Comparison of ENCODE assay signal across 20 cellular contexts in genomic region chr6:109486068-109486467, GRCh38. TPM values are rescaled to one million over a fixed set of nuclear protein-coding genes. Genes with fewer than 3 reads are reported as not detected.
DNase-seq lines count a peak whose midpoint lies in the region; ATAC-seq, FAIRE-seq and TF ChIP-seq lines count a peak whose summit lies in the region.
"Had no signal": no experiment of that assay in that cellular context is flagged by ENCODE, and none has a peak within 500 bp of the region (broad histone marks: within the 10 kb centered on the region; RNA-seq: fewer than 3 reads in every experiment).

No MANE protein-coding gene starts in this region.

- WGBS in hepatocyte (ENCODE audit: low lambda C conversion rate, missing lambda C conversion rate) = 66% methylated on average over 1 of the region's 1 CpG

- ATAC-seq in activated naive CD8-positive, alpha-beta T cell treated with anti-CD3 and anti-CD28 coated beads, Interleukin-2, amount 50 U/mL, for 24 hours = no peak
- ATAC-seq in HG03354 (IDR thresholded peaks at IDR 0.05; ENCODE audit: poor library complexity, severe bottlenecking, unreplicated experiment) = no peak
- ATAC-seq in GM21576 (IDR thresholded peaks at IDR 0.05; ENCODE audit: unreplicated experiment) = no peak
- ATAC-seq: foreskin keratinocyte, left lung, SK-N-SH treated with all-trans-retinoic acid at 6 μM for 48 hours had no signal

- no peak overlapping the region for H2AFZ ChIP-seq in hepatocyte

- H3K36me3 Mint-ChIP-seq in activated naive CD8-positive, alpha-beta T cell treated with anti-CD3 and anti-CD28 coated beads for 36 hours = peaks cover 14% of the 10 kb centered on the region
- peaks cover 13% of the 10 kb centered on the region for H3K36me3 Mint-ChIP-seq in activated naive CD8-positive, alpha-beta T cell treated with anti-CD3 and anti-CD28 coated beads, Interleukin-2, amount 50 U/mL, for 24 hours (ENCODE audit: low read depth)

- peaks cover 9% of the 10 kb centered on the region for H3K4me1 ChIP-seq in hepatocyte (ENCODE audit: insufficient read depth)

- H3K4me3 ChIP-seq in hepatocyte = no peak overlapping the region
- H3K4me3 ChIP-seq: left lung had no signal

- no peaks in the 10 kb centered on the region for H3K27me3 Mint-ChIP-seq in activated naive CD8-positive, alpha-beta T cell treated with anti-CD3 and anti-CD28 coated beads for 36 hours
- H3K27me3 Mint-ChIP-seq in activated naive CD8-positive, alpha-beta T cell treated with anti-CD3 and anti-CD28 coated beads, Interleukin-2, amount 50 U/mL, for 24 hours = peaks cover 1% of the 10 kb centered on the region

- no peak overlapping the region for H3K4me3 Mint-ChIP-seq in activated naive CD8-positive, alpha-beta T cell treated with anti-CD3 and anti-CD28 coated beads for 36 hours
- H3K4me3 Mint-ChIP-seq in activated naive CD8-positive, alpha-beta T cell treated with anti-CD3 and anti-CD28 coated beads, Interleukin-2, amount 50 U/mL, for 24 hours = no peak overlapping the region

- H3K4me2 ChIP-seq in hepatocyte = no peak overlapping the region

- H3K36me3 ChIP-seq in hepatocyte (replicated peaks; ENCODE audit: insufficient read depth, low read depth) = no peaks in the 10 kb centered on the region

- no peaks in the 10 kb centered on the region for H4K20me1 ChIP-seq in hepatocyte (ENCODE audit: insufficient read depth, poor library complexity, severe bottlenecking)

- no peaks in the 10 kb centered on the region for H3K9me3 Mint-ChIP-seq in activated naive CD8-positive, alpha-beta T cell treated with anti-CD3 and anti-CD28 coated beads for 36 hours
- no peaks in the 10 kb centered on the region for H3K9me3 Mint-ChIP-seq in activated naive CD8-positive, alpha-beta T cell treated with anti-CD3 and anti-CD28 coated beads, Interleukin-2, amount 50 U/mL, for 24 hours

- H3K4me1 Mint-ChIP-seq in activated naive CD8-positive, alpha-beta T cell treated with anti-CD3 and anti-CD28 coated beads for 36 hours = peaks cover 28% of the 10 kb centered on the region
- peaks cover 27% of the 10 kb centered on the region for H3K4me1 Mint-ChIP-seq in activated naive CD8-positive, alpha-beta T cell treated with anti-CD3 and anti-CD28 coated beads, Interleukin-2, amount 50 U/mL, for 24 hours

- H3K79me2 ChIP-seq in hepatocyte = peaks cover 11% of the 10 kb centered on the region

- H3K27me3 ChIP-seq in hepatocyte = no peaks in the 10 kb centered on the region
- H3K27me3 ChIP-seq: foreskin keratinocyte, left lung had no signal

- H3K9me2 ChIP-seq in hepatocyte (replicated peaks; ENCODE audit: insufficient read depth) = no peaks in the 10 kb centered on the region

- no peak for DNase-seq in activated naive CD8-positive, alpha-beta T cell treated with anti-CD3 and anti-CD28 coated beads for 36 hours
- no peak for DNase-seq in activated naive CD8-positive, alpha-beta T cell treated with anti-CD3 and anti-CD28 coated beads, Interleukin-2, amount 50 U/mL, for 24 hours
- DNase-seq in RCC 7860 (ENCODE audit: low spot score) (peak; percentile 10), hepatocyte (ENCODE audit: low spot score) (peak; percentile 44), RPMI8226 (no peak)
- DNase-seq: activated effector memory CD4-positive, alpha-beta T cell treated with anti-CD3 and anti-CD28 coated beads, Interleukin-2, amount 50 U/mL, for 16 hours; anterior cingulate cortex; foreskin keratinocyte; GF-D8; IMR-90; left lung; NCI-H2029 treated with DMSO at 0.1 percent for 48 hours; occipital lobe; OCI-M1 had no signal

- no peak for TF ChIP-seq CTCF in hepatocyte (IDR thresholded peaks at IDR 0.05; ENCODE audit: poor library complexity)

- peak overlapping the region; percentile 36 for H3K27ac Mint-ChIP-seq in activated naive CD8-positive, alpha-beta T cell treated with anti-CD3 and anti-CD28 coated beads for 36 hours
- H3K27ac Mint-ChIP-seq in activated naive CD8-positive, alpha-beta T cell treated with anti-CD3 and anti-CD28 coated beads, Interleukin-2, amount 50 U/mL, for 24 hours = no peak overlapping the region

- no peak for FAIRE-seq in RCC 7860 (lab: Jason Lieb, UNC)
- FAIRE-seq: endometrium, GM12892, TTC549 had no signal

- H3K27ac ChIP-seq in hepatocyte = no peak overlapping the region
- H3K27ac ChIP-seq: foreskin keratinocyte, left lung had no signal

- H3K9me3 ChIP-seq in hepatocyte (ENCODE audit: low read depth) = no peaks in the 10 kb centered on the region
- H3K9me3 ChIP-seq: left lung had no signal

RNA-seq across cellular contexts. Expression of gene ZBTB24, which starts 3.0 kb away (rescaled TPM):
- 10 to 100 TPM; 16.1 to 16.5 TPM for total RNA-seq in activated naive CD8-positive, alpha-beta T cell treated with anti-CD3 and anti-CD28 coated beads for 36 hours
- 6.7 and 6.9 TPM in 2 replicates for total RNA-seq in hepatocyte
- polyA plus RNA-seq in hepatocyte = 2.5 and 3.8 TPM in 2 replicates

RNA-seq across cellular contexts. Expression of gene MICAL1, which starts 30.5 kb away (rescaled TPM):
- total RNA-seq in activated naive CD8-positive, alpha-beta T cell treated with anti-CD3 and anti-CD28 coated beads for 36 hours = 10 to 100 TPM; 21.2 to 23.5 TPM
- total RNA-seq in hepatocyte = 38.2 and 46.5 TPM in 2 replicates
- polyA plus RNA-seq in hepatocyte = 51.2 and 52.7 TPM in 2 replicates

RNA-seq across cellular contexts. Expression of gene SMPD2, which starts 45.5 kb away (rescaled TPM):
- total RNA-seq in activated naive CD8-positive, alpha-beta T cell treated with anti-CD3 and anti-CD28 coated beads for 36 hours = 1 to 10 TPM; 7.0 to 7.9 TPM
- total RNA-seq in hepatocyte = 9.3 and 15.3 TPM in 2 replicates
- polyA plus RNA-seq in hepatocyte = 19.2 and 25.1 TPM in 2 replicates

RNA-seq across cellular contexts. Expression of gene PPIL6, which starts 45.6 kb away (rescaled TPM):
- under 1 TPM; 0.60 to 0.64 TPM for total RNA-seq in activated naive CD8-positive, alpha-beta T cell treated with anti-CD3 and anti-CD28 coated beads for 36 hours
- total RNA-seq in hepatocyte = 2.2 and 2.6 TPM in 2 replicates
- 2.9 and 3.8 TPM in 2 replicates for polyA plus RNA-seq in hepatocyte

Comparison
In these comparisons a context has a peak if more than half of its experiments do, and no peak if none do; other contexts are left out.
1. DNase-seq: peak in RCC 7860 (single experiment) and hepatocyte (single experiment); none in activated naive CD8-positive, alpha-beta T cell treated with anti-CD3 and anti-CD28 coated beads for 36 hours (single experiment), activated naive CD8-positive, alpha-beta T cell treated with anti-CD3 and anti-CD28 coated beads, Interleukin-2, amount 50 U/mL, for 24 hours (single experiment) and RPMI8226 (single experiment).